ENCODE assay signal across 1 cellular context in genomic region chr15:55824857-55825613, GRCh38.
TF ChIP-seq lines count a peak whose summit lies in the region.

No MANE protein-coding gene starts in this region.

TF ChIP-seq in HEK293, 187 proteins besides CTCF, POLR2A, EP300 and RAD21 (continued from another document and continues in another):
- TF ChIP-seq ZBTB26 (tag by site-specific recombination; optimal IDR thresholded peaks at IDR 0.05) (no peak), KLF1 (tag by site-specific recombination; IDR thresholded peaks at IDR 0.05) (no peak), ZNF701 (tag by site-specific recombination; IDR thresholded peaks at IDR 0.05) (no peak), BCL11A (tag by site-specific recombination; IDR thresholded peaks at IDR 0.05; ENCODE audit: low read depth) (peak; percentile 55; the same call in 1 of the 2 replicates), GFI1B (tag by site-specific recombination; IDR thresholded peaks at IDR 0.05) (peak; percentile 82), SCRT1 (tag by site-specific recombination; IDR thresholded peaks at IDR 0.05; ENCODE audit: borderline replicate concordance) (peak; percentile 41; the same call in 1 of the 2 replicates), KLF8 (tag by site-specific recombination; IDR thresholded peaks at IDR 0.05) (peak; percentile 35; the same call in 1 of the 2 replicates), ZFP37 (tag by site-specific recombination; IDR thresholded peaks at IDR 0.05) (no peak), ZNF558 (tag by site-specific recombination; IDR thresholded peaks at IDR 0.05) (no peak), ZNF157 (tag by site-specific recombination; IDR thresholded peaks at IDR 0.05) (no peak), ZNF621 (tag by site-specific recombination; IDR thresholded peaks at IDR 0.05) (no peak), ZNF645 (tag by site-specific recombination; IDR thresholded peaks at IDR 0.05) (no peak), REPIN1 (tag by site-specific recombination; IDR thresholded peaks at IDR 0.05; ENCODE audit: low read depth) (no peak), ZNF677 (tag by site-specific recombination; IDR thresholded peaks at IDR 0.05) (no peak), TCF7L2 (IDR thresholded peaks at IDR 0.05; ENCODE audit: borderline replicate concordance, low read depth, low read length) (no peak), ZNF600 (tag by site-specific recombination; IDR thresholded peaks at IDR 0.05) (no peak), ZNF148 (tag by site-specific recombination; IDR thresholded peaks at IDR 0.05; ENCODE audit: borderline replicate concordance) (no peak), KLF9 (tag by site-specific recombination; IDR thresholded peaks at IDR 0.05; ENCODE audit: low read depth) (peak; percentile 18; the same call in 1 of the 2 replicates), WT1 (tag by site-specific recombination; IDR thresholded peaks at IDR 0.05) (peak; percentile 79; the same call in 1 of the 2 replicates), ZSCAN30 (tag by site-specific recombination; IDR thresholded peaks at IDR 0.05) (peak; percentile 95), ZNF548 (tag by site-specific recombination; IDR thresholded peaks at IDR 0.05) (no peak), ZNF658 (tag by site-specific recombination; IDR thresholded peaks at IDR 0.05) (no peak), ZNF292 (tag by site-specific recombination; IDR thresholded peaks at IDR 0.05; ENCODE audit: borderline replicate concordance, low read depth) (no peak), MEIS1 (CRISPR knock-in tag; IDR thresholded peaks at IDR 0.05; ENCODE audit: borderline replicate concordance) (no peak), ZSCAN4 (tag by site-specific recombination; IDR thresholded peaks at IDR 0.05) (0 out of 2 replicates have a peak, but pooled peaks have one; percentile 34), ZBTB17 (tag by site-specific recombination; IDR thresholded peaks at IDR 0.05) (peak; percentile 78), ZBTB21 (tag by site-specific recombination; IDR thresholded peaks at IDR 0.05) (no peak), BCL6B (tag by site-specific recombination; IDR thresholded peaks at IDR 0.05) (peak; percentile 49; the same call in 1 of the 2 replicates), ZNF704 (tag by site-specific recombination; IDR thresholded peaks at IDR 0.05) (no peak), REST (tag by site-specific recombination; IDR thresholded peaks at IDR 0.05) (no peak), ZNF239 (tag by site-specific recombination; IDR thresholded peaks at IDR 0.05) (no peak), PRDM4 (tag by site-specific recombination; IDR thresholded peaks at IDR 0.05) (peak; percentile 92), ZNF404 (tag by site-specific recombination; IDR thresholded peaks at IDR 0.05) (no peak), ZNF518A (tag by site-specific recombination; conservative IDR thresholded peaks at IDR 0.05; ENCODE audit: low read depth) (no peak), IKZF3 (tag by site-specific recombination; IDR thresholded peaks at IDR 0.05) (peak; percentile 86), ZNF311 (tag by site-specific recombination; IDR thresholded peaks at IDR 0.05; ENCODE audit: borderline replicate concordance) (no peak), ZBTB6 (tag by site-specific recombination; IDR thresholded peaks at IDR 0.05) (peak; percentile 89)
